1 cellular context compared by ENCODE assay signal in genomic region chr6:106512048-106512957, GRCh38.
TF ChIP-seq lines count a peak whose summit lies in the region.

No MANE protein-coding gene starts in this region.

TF ChIP-seq in HepG2, 621 proteins besides CTCF, POLR2A, EP300 and RAD21 (continued from another document and continues in another):
- TF ChIP-seq ARNT2 (CRISPR knock-in tag; IDR thresholded peaks at IDR 0.05; ENCODE audit: low read depth) (no peak), AGO2 (optimal IDR thresholded peaks at IDR 0.05; ENCODE audit: low read depth, low read length) (no peak), BHLHE40 (IDR thresholded peaks at IDR 0.05; ENCODE audit: low read length) (no peak), ZNF468 (CRISPR knock-in tag; IDR thresholded peaks at IDR 0.05) (no peak), HNRNPLL (IDR thresholded peaks at IDR 0.05; ENCODE audit: low read depth, low read length, poor library complexity, severe bottlenecking) (peak; percentile 70), HIC2 (CRISPR knock-in tag; IDR thresholded peaks at IDR 0.05; ENCODE audit: low read depth) (peak; percentile 79), SRY (CRISPR knock-in tag; IDR thresholded peaks at IDR 0.05) (0 out of 2 replicates have a peak, but pooled peaks have one; percentile 41), STAG1 (CRISPR knock-in tag; IDR thresholded peaks at IDR 0.05) (peak; percentile 35), ZNF207 (IDR thresholded peaks at IDR 0.05; ENCODE audit: borderline replicate concordance) (no peak), CBFB (CRISPR knock-in tag; IDR thresholded peaks at IDR 0.05) (peak; percentile 57; the same call in 1 of the 2 replicates), EHMT2 (IDR thresholded peaks at IDR 0.05; ENCODE audit: borderline replicate concordance, low read depth, low read length) (no peak), ARID5B (CRISPR knock-in tag; IDR thresholded peaks at IDR 0.05) (peak; percentile 65; the same call in 1 of the 2 replicates), ATF2 (CRISPR knock-in tag; IDR thresholded peaks at IDR 0.05) (peak; percentile 31; the same call in 1 of the 2 replicates), TFDP1 (CRISPR knock-in tag; IDR thresholded peaks at IDR 0.05; ENCODE audit: borderline replicate concordance) (peak; percentile 84; the same call in 1 of the 2 replicates), ZSCAN30 (CRISPR knock-in tag; IDR thresholded peaks at IDR 0.05) (no peak), TCF7L2 (IDR thresholded peaks at IDR 0.05; ENCODE audit: low read depth, low read length) (no peak), NFATC3 (CRISPR knock-in tag; IDR thresholded peaks at IDR 0.05) (no peak), NR2F2 (IDR thresholded peaks at IDR 0.05; ENCODE audit: borderline replicate concordance, low read depth) (no peak), ZGPAT (CRISPR knock-in tag; IDR thresholded peaks at IDR 0.05) (peak; percentile 81), ZNF720 (CRISPR knock-in tag; IDR thresholded peaks at IDR 0.05) (no peak), RCOR2 (CRISPR knock-in tag; IDR thresholded peaks at IDR 0.05) (peak; percentile 40; the same call in 1 of the 2 replicates), ZNF496 (CRISPR knock-in tag; IDR thresholded peaks at IDR 0.05; ENCODE audit: insufficient replicate concordance) (no peak), ZNF564 (CRISPR knock-in tag; IDR thresholded peaks at IDR 0.05) (no peak; the same call in 1 of the 2 replicates), ZNF34 (CRISPR knock-in tag; IDR thresholded peaks at IDR 0.05; ENCODE audit: borderline replicate concordance) (0 out of 2 replicates have a peak, but pooled peaks have one; percentile 79), SOX5 (CRISPR knock-in tag; IDR thresholded peaks at IDR 0.05; ENCODE audit: borderline replicate concordance) (peak; percentile 32; the same call in 1 of the 2 replicates), ZBTB10 (CRISPR knock-in tag; IDR thresholded peaks at IDR 0.05; ENCODE audit: borderline replicate concordance) (no peak), ATF5 (CRISPR knock-in tag; IDR thresholded peaks at IDR 0.05; ENCODE audit: low read depth) (peak; percentile 87; the same call in 1 of the 2 replicates), THAP11 (CRISPR knock-in tag; IDR thresholded peaks at IDR 0.05) (no peak), PLRG1 (conservative IDR thresholded peaks at IDR 0.05) (no peak), KIAA2018 (CRISPR knock-in tag; IDR thresholded peaks at IDR 0.05; ENCODE audit: borderline replicate concordance) (no peak), ZC3H4 (CRISPR knock-in tag; IDR thresholded peaks at IDR 0.05; ENCODE audit: borderline replicate concordance) (no peak), FOXM1 (CRISPR knock-in tag; IDR thresholded peaks at IDR 0.05) (no peak), GABPA (IDR thresholded peaks at IDR 0.05; ENCODE audit: low read depth, low read length) (no peak), GABPA (CRISPR knock-in tag; IDR thresholded peaks at IDR 0.05; ENCODE audit: low read depth) (no peak), SIX1 (CRISPR knock-in tag; IDR thresholded peaks at IDR 0.05; ENCODE audit: borderline replicate concordance) (no peak), ZNF558 (CRISPR knock-in tag; IDR thresholded peaks at IDR 0.05; ENCODE audit: borderline replicate concordance) (peak; percentile 82; the same call in 1 of the 2 replicates)
